In the genomic region with DNA sequence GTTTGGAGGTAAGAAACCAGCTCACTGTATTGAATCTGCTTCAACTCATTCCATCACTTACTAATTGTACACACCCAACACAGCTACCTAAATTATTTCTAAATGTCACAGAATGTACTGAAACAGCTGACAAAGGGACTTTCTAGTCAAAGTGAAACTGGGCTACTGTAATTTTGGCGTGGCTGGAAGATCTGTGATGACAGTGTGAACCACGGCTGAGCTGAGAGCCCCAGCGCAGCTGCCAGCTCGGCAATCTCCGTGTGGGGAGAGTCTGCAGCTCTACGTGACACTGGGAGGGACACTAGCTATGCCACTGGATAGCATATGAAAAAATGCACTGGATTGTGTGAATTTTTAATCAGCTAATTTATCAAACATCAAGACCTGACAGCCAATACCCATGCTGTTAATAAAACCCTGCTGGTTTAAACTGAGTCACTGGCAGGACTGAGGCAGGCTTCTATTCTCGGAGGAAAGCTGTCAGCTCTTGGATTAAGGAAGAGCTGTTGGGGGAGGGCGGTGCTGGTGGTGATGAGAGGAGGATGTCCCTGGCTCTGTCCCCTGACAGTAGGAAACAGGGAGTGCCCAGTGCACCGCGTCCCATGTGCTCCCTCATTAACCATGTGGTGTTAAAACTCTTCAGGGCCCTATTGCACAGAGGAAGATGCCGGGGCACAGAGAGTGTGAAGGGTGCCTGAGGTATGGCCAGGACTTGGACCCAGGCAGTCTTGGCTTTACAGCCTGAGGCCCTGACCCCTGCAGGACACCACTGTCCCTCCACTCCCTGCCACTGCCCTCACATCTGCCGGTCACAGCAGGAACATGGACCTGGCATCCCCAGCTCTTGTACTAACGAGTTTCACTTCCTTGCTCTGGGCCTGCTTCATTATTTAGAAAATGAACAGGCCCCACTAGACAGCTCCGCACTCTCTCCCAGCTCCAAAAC, we compare ENCODE assay signal across 8 cellular contexts. TPM values are rescaled to one million over a fixed set of nuclear protein-coding genes. Genes with fewer than 3 reads are reported as not detected.
DNase-seq lines count a peak whose midpoint lies in the region; ATAC-seq and TF ChIP-seq lines count a peak whose summit lies in the region.

No MANE protein-coding gene starts in this region.

- intact Hi-C loops in gastrocnemius medialis (cut with DNase I; ENCODE audit: low total_unique reads), result no loop called here

- DNase-seq in MV-4-11 (lab: John Stamatoyannopoulos, UW), result peak; percentile 63
- peak; percentile 20 for DNase-seq in fibroblast of gingiva (ENCODE audit: low read depth)
- peak; percentile 95 to 98 for DNase-seq in gastrocnemius medialis
- no peak for DNase-seq in NCI-H345 treated with DMSO at 0.1 percent for 48 hours (lab: John Stamatoyannopoulos, UW; ENCODE audit: unreplicated experiment)
- no peak for DNase-seq in NCI-H345 (lab: John Stamatoyannopoulos, UW)
- no peak for DNase-seq in ACHN

- peak in 2 of 5 experiments; percentile 27 to 35 for TF ChIP-seq CTCF in gastrocnemius medialis (IDR thresholded peaks at IDR 0.05 in 4 of 5, conservative IDR thresholded peaks at IDR 0.05 in 1 of 5)

- ATAC-seq in GM18508 (IDR thresholded peaks at IDR 0.05; ENCODE audit: insufficient read depth, unreplicated experiment) (peak; percentile 76), GM21737 (IDR thresholded peaks at IDR 0.05; ENCODE audit: unreplicated experiment) (peak; percentile 59), gastrocnemius medialis (peak; percentile 79 to 81)

- no peaks in the 10 kb centered on the region for H3K9me3 ChIP-seq in gastrocnemius medialis

- TF ChIP-seq POLR2A in gastrocnemius medialis (IDR thresholded peaks at IDR 0.05), result peak; percentile 81 to 86

- peaks cover 71 to 78% of the 10 kb centered on the region in 2 donors for H3K4me1 ChIP-seq in gastrocnemius medialis

- H3K27ac ChIP-seq in gastrocnemius medialis, result peak overlapping the region; percentile 86 to 98 (median 96)

- peak overlapping the region; percentile 34 to 42 (median 38) for H3K4me3 ChIP-seq in gastrocnemius medialis

- no peaks in the 10 kb centered on the region for H3K27me3 ChIP-seq in gastrocnemius medialis

- peaks cover 0 to 17% of the 10 kb centered on the region in 2 donors for H3K36me3 ChIP-seq in gastrocnemius medialis

- in situ Hi-C loops in gastrocnemius medialis (cut with MboI; ENCODE audit: low sequenced_read_pairs in 4 of 4), result no loop called here
- in situ Hi-C loops in ACHN (cut with HindIII; ENCODE audit: low pct_ligation_motif_present, low pct_unique_long_range_greater_than_20kb, low sequenced_read_pairs), result no loop called here

RNA-seq across cellular contexts. Expression of gene SLC15A4, which starts 13.3 kb away (rescaled TPM):
- 100 to 1,000 TPM in 1 of 4 donors, 10 to 100 TPM in 3; 59.8 to 122 (median 79.1) TPM for total RNA-seq in gastrocnemius medialis

RNA-seq across cellular contexts. Expression of gene GLT1D1, which starts 42.8 kb away (rescaled TPM):
- total RNA-seq in gastrocnemius medialis, result 1 to 10 TPM; 1.0 to 4.9 (median 3.0) TPM

Comparison
In these comparisons a context has a peak if more than half of its experiments do, and no peak if none do; other contexts are left out.
1. DNase-seq: peak in MV-4-11 (single experiment), fibroblast of gingiva (single experiment) and gastrocnemius medialis (2 of 2); none in NCI-H345 treated with DMSO at 0.1 percent for 48 hours (single experiment), NCI-H345 (single experiment) and ACHN (single experiment).
2. Peak in every context shown above with its lines, with median percentiles within 50 percentile points of each other: ATAC-seq.